25 cellular contexts compared by ENCODE assay signal in the genomic region with DNA sequence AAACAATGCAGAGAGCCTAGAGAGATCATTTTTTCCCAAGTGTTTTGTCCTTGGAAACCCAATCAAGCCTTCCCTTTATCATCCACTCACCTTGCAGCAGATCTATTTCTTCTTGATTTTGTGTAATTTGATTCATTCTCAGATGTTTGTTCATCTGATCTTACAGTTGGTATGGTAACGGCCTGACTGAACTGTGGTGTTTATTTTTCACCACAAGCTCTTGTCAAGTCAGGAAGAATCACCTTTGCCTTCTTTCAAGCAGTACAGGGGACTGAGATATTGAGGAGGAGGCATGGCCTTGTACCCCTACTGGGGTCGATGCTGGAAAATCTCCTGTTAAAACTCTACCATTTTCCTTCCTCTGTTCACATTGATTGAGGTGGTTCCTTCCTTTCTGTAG.
"Had no signal": no experiment of that assay in that cellular context is flagged by ENCODE, and none has a peak within 500 bp of the region (broad histone marks: within the 10 kb centered on the region; RNA-seq: fewer than 3 reads in every experiment).

No MANE protein-coding gene starts in this region.

- H3K4me3 Mint-ChIP-seq: activated naive CD8-positive, alpha-beta T cell; activated T-cell treated with anti-CD3 and anti-CD28 coated beads, Interleukin-2, amount 50 U/mL, for 24 hours; central memory CD8-positive, alpha-beta T cell; effector memory CD8-positive, alpha-beta T cell; memory B cell; stimulated activated naive CD8-positive, alpha-beta T cell treated with anti-CD3 and anti-CD28 coated beads, Interleukin-15, Interleukin-2, amounts not matched to agents 100 ng/mL and 50 ng/mL, for 24 hours had no signal

- H3K27me3 Mint-ChIP-seq: activated naive CD8-positive, alpha-beta T cell; activated T-cell treated with anti-CD3 and anti-CD28 coated beads, Interleukin-2, amount 50 U/mL, for 24 hours; central memory CD8-positive, alpha-beta T cell; effector memory CD8-positive, alpha-beta T cell; memory B cell; stimulated activated naive CD8-positive, alpha-beta T cell treated with anti-CD3 and anti-CD28 coated beads, Interleukin-15, Interleukin-2, amounts not matched to agents 100 ng/mL and 50 ng/mL, for 24 hours had no signal

- H3K9me3 ChIP-seq: adrenal gland, ascending aorta, esophagus muscularis mucosa, gastrocnemius medialis, mucosa of descending colon, right lobe of liver, thyroid gland, upper lobe of right lung had no signal

- H3K4me3 ChIP-seq: adrenal gland, ascending aorta, dorsolateral prefrontal cortex, esophagus muscularis mucosa, gastrocnemius medialis, mucosa of descending colon, right lobe of liver, skin epidermis, thyroid gland, upper lobe of right lung had no signal

- H3K27me3 ChIP-seq: adrenal gland, ascending aorta, dorsolateral prefrontal cortex, esophagus muscularis mucosa, gastrocnemius medialis, right lobe of liver, thyroid gland, upper lobe of right lung had no signal

- H3K36me3 ChIP-seq: adrenal gland, ascending aorta, esophagus muscularis mucosa, gastrocnemius medialis, right lobe of liver, thyroid gland, upper lobe of right lung, WERI-Rb-1 had no signal

- DNase-seq: activated CD4-positive, CD25-positive, alpha-beta regulatory T cell treated with anti-CD3 and anti-CD28 coated beads, Interleukin-2, amount 50 U/mL, for 72 hours; activated naive CD4-positive, alpha-beta T cell; activated T-cell treated with anti-CD3 and anti-CD28 coated beads, Interleukin-2, amount 50 U/mL, for 24 hours; adrenal gland; dorsolateral prefrontal cortex; effector memory CD8-positive, alpha-beta T cell; gastrocnemius medialis; hippocampal formation; left cardiac atrium; mucosa of descending colon; nucleus accumbens; right lobe of liver; stimulated activated CD4-positive, alpha-beta T cell treated with anti-CD3 and anti-CD28 coated beads, Interleukin-1b, Interleukin-23, amount 100 ng/mL, for 48 hours; substantia nigra; thyroid gland; upper lobe of right lung; WERI-Rb-1 had no signal

- H3K4me1 ChIP-seq: adrenal gland, ascending aorta, gastrocnemius medialis, right lobe of liver, upper lobe of right lung had no signal

- H3K9me3 Mint-ChIP-seq: activated T-cell treated with anti-CD3 and anti-CD28 coated beads, Interleukin-2, amount 50 U/mL, for 24 hours; activated T-helper 2 cell treated with anti-CD3 and anti-CD28 coated beads, Interferon-gamma antibody, Interleukin-2, Interleukin-4, amounts not matched to agents 10 μg/mL and 5 μg/mL and 100 μg/mL, durations not matched to agents 14 hours and 24 hours and 36 hours; central memory CD8-positive, alpha-beta T cell; effector memory CD8-positive, alpha-beta T cell; memory B cell; stimulated activated naive CD8-positive, alpha-beta T cell treated with anti-CD3 and anti-CD28 coated beads, Interleukin-15, Interleukin-2, amounts not matched to agents 100 ng/mL and 50 ng/mL, for 24 hours had no signal

- ATAC-seq: effector memory CD8-positive, alpha-beta T cell; gastrocnemius medialis; left cardiac atrium; mucosa of descending colon; right lobe of liver; upper lobe of right lung had no signal

- H3K27ac ChIP-seq: adrenal gland, ascending aorta, dorsolateral prefrontal cortex, esophagus muscularis mucosa, gastrocnemius medialis, right lobe of liver, skin epidermis, thyroid gland, upper lobe of right lung, WERI-Rb-1 had no signal

- H3K27ac Mint-ChIP-seq: activated naive CD8-positive, alpha-beta T cell; activated T-cell treated with anti-CD3 and anti-CD28 coated beads, Interleukin-2, amount 50 U/mL, for 24 hours; activated T-helper 2 cell treated with anti-CD3 and anti-CD28 coated beads, Interferon-gamma antibody, Interleukin-2, Interleukin-4, amounts not matched to agents 10 μg/mL and 5 μg/mL and 100 μg/mL, durations not matched to agents 14 hours and 24 hours and 36 hours; effector memory CD8-positive, alpha-beta T cell; memory B cell; stimulated activated naive CD8-positive, alpha-beta T cell treated with anti-CD3 and anti-CD28 coated beads, Interleukin-15, Interleukin-2, amounts not matched to agents 100 ng/mL and 50 ng/mL, for 24 hours had no signal

- H3K36me3 Mint-ChIP-seq: activated naive CD8-positive, alpha-beta T cell; memory B cell had no signal
